In genomic region chrX:149945820-149946219, GRCh38 we compare ENCODE assay signal across 11 cellular contexts. TPM values are rescaled to one million over a fixed set of nuclear protein-coding genes. Genes with fewer than 3 reads are reported as not detected.
"Had no signal": no experiment of that assay in that cellular context is flagged by ENCODE, and none has a peak within 500 bp of the region (broad histone marks: within the 10 kb centered on the region; RNA-seq: fewer than 3 reads in every experiment).

No MANE protein-coding gene starts in this region.

RNA-seq across cellular contexts. Expression of gene HSFX4, which starts 16.4 kb away (rescaled TPM):
- total RNA-seq: OCI-LY7, PC-3, PC-9, Peyer's patch, Right ventricle myocardium inferior, Right ventricle myocardium superior, RPMI7951, SJCRH30, SJSA1, SK-MEL-5 had no signal
- polyA plus RNA-seq: SK-N-SH had no signal
